In the genomic region with DNA sequence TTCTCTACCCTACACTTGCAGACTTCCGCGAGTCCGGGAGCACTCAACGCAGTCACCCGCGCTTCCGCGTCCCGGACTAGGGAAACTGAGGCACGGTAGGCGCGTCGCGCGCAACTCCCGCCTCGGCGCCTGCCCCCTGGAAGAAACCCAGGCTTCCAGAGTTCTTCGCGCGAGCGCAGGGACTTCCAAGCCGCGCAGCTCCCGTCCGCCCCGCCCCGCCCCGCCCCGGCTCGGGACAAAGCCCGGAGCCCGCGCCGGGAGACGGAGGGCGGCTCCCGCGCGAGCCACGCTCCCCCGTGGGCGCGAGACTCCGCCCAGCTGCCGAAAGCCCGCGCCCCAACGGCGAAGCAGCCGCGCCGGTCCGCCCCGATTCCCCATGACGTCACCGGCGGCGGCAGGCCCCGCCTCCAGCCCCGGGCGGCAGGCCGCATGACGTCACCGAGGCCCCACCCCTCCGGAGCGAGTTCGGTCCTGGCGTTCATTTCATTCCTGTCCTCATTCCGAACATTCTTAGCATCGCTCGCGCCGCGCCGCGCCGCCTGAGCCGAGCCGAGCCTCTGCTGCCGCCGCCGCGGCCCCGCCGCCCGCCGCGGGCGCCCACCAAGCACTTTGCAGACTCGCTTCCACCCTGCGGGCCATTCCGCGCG, we compare ENCODE assay signal across 7 cellular contexts. TPM values are rescaled to one million over a fixed set of nuclear protein-coding genes. Genes with fewer than 3 reads are reported as not detected.
DNase-seq lines count a peak whose midpoint lies in the region; ATAC-seq lines count a peak whose summit lies in the region.

A gene (plus strand): TSS at position 498 of the 647 bp plus-strand sequence.

- ATAC-seq in GM18868 (IDR thresholded peaks at IDR 0.05; ENCODE audit: unreplicated experiment) (peak; percentile 83), HG03135 (IDR thresholded peaks at IDR 0.05; ENCODE audit: unreplicated experiment) (peak; percentile 75), left colon (peak; percentile 89)

- DNase-seq in NCI-H345 (lab: John Stamatoyannopoulos, UW), result peak; percentile 94
- DNase-seq in activated CD4-positive, alpha-beta T cell treated with anti-CD3 and anti-CD28 coated beads, Interleukin-2, amount 50 U/mL, for 24 hours (ENCODE audit: low read depth in 1 of 2, low spot score in 1 of 2), result peak; percentile 74 to 79
- peak; percentile 76 for DNase-seq in cortex of kidney (lab: John Stamatoyannopoulos, UW)
- peak; percentile 94 to 97 for DNase-seq in left colon
- peak; percentile 63 to 86 for DNase-seq in stimulated activated CD4-positive, alpha-beta T cell treated with anti-CD3 and anti-CD28 coated beads, Interleukin-1b, Interleukin-23, amount 100 ng/mL, for 1 hour (ENCODE audit: low read depth in 2 of 2)

- intact Hi-C loops in left colon (cut with DNase I, micrococcal nuclease), result loop anchor here in 1 of 2 donors (5.0 kb wide), 2 partner anchors 148 to 218 kb away; no protein-coding TSS in a partner anchor

RNA-seq across cellular contexts. Expression of the gene that starts here (rescaled TPM):
- 10 to 100 TPM; 43.0 to 51.3 TPM for total RNA-seq in left colon

Comparison
In these comparisons a context has a peak if more than half of its experiments do, and no peak if none do; other contexts are left out.
1. Peak in every context shown above with its lines: DNase-seq and ATAC-seq.